In genomic region chr5:25604682-25605081, GRCh38 we compare ENCODE assay signal across 27 cellular contexts.
"Had no signal": no experiment of that assay in that cellular context is flagged by ENCODE, and none has a peak within 500 bp of the region (broad histone marks: within the 10 kb centered on the region; RNA-seq: fewer than 3 reads in every experiment).

No MANE protein-coding gene starts in this region.

- FAIRE-seq: urothelium cell line had no signal

- H3K27ac ChIP-seq: stomach, suprapubic skin, testis, thoracic aorta, thyroid gland, tibial artery, tibial nerve, transverse colon, upper lobe of left lung, upper lobe of right lung, uterus, vagina had no signal

- H3K9me3 ChIP-seq: suprapubic skin, testis, thoracic aorta, thyroid gland, tibial nerve, upper lobe of left lung, upper lobe of right lung, uterus, vagina had no signal

- H3K27me3 ChIP-seq: stomach, suprapubic skin, testis, thyroid gland, tibial artery, tibial nerve, transverse colon, upper lobe of left lung, upper lobe of right lung, uterus, vagina had no signal

- H3K4me3 ChIP-seq: stomach, suprapubic skin, testis, thoracic aorta, thyroid gland, tibial artery, tibial nerve, transverse colon, upper lobe of left lung, upper lobe of right lung, uterus, vagina had no signal

- DNase-seq: stimulated activated CD4-positive, alpha-beta T cell treated with anti-CD3 and anti-CD28 coated beads, Interleukin-2, amount 100 ng/mL, for 48 hours; stimulated activated CD4-positive, alpha-beta T cell treated with anti-CD3 and anti-CD28 coated beads, Interleukin-4, amount 100 ng/mL, for 1 hour; stimulated activated CD4-positive, alpha-beta T cell treated with anti-CD3 and anti-CD28 coated beads, Interleukin-4, amount 100 ng/mL, for 24 hours; stimulated activated CD4-positive, alpha-beta T cell treated with anti-CD3 and anti-CD28 coated beads, Interleukin-4, amount 100 ng/mL, for 4 hours; stimulated activated CD8-positive, alpha-beta memory T cell treated with anti-CD3 and anti-CD28 coated beads, Interleukin-4, amount 100 ng/mL, for 48 hours; stimulated activated naive B cell treated with anti-CD40 and anti-IgM and Interleukin-4, amounts not matched to agents 10 μg/mL and 1 μg/mL and 100 μg/mL, for 72 hours; stimulated activated naive CD4-positive, alpha-beta T cell; stimulated activated naive CD4-positive, alpha-beta T cell treated with Interleukin-2 at 50 U/mL for 16 hours; stimulated activated naive CD8-positive, alpha-beta T cell treated with anti-CD3 and anti-CD28 coated beads, Interleukin-15, amount 100 ng/mL, for 72 hours; stimulated activated naive CD8-positive, alpha-beta T cell treated with anti-CD3 and anti-CD28 coated beads, Interleukin-15, Interleukin-2, amounts not matched to agents 100 U/mL and 50 U/mL, for 24 hours; stomach; substantia nigra; testis; thyroid gland; tibial artery; transverse colon; trophoblast cell; upper lobe of left lung; upper lobe of right lung; uterus had no signal

- H3K4me1 ChIP-seq: stomach, suprapubic skin, testis, thyroid gland, tibial artery, tibial nerve, transverse colon, upper lobe of left lung, upper lobe of right lung, uterus, vagina had no signal

- H3K36me3 ChIP-seq: stomach, suprapubic skin, thoracic aorta, thyroid gland, tibial artery, tibial nerve, transverse colon, upper lobe of left lung, upper lobe of right lung, uterus, vagina had no signal

- ATAC-seq: stimulated activated effector memory CD8-positive, alpha-beta T cell treated with anti-CD3 and anti-CD28 coated beads, Interleukin-12 subunit alpha, Interleukin-12 subunit beta, amount 100 ng/mL, for 72 hours; stimulated activated memory B cell treated with anti-CD40 and anti-IgM and Interleukin-4, amounts not matched to agents 10 μg/mL and 1 μg/mL and 100 μg/mL, for 72 hours; stimulated activated naive B cell treated with anti-CD40 and anti-IgM and Interleukin-4, amounts not matched to agents 10 μg/mL and 1 μg/mL and 100 μg/mL, for 72 hours; stimulated activated naive CD8-positive, alpha-beta T cell treated with anti-CD3 and anti-CD28 coated beads, Interleukin-15, amount 100 ng/mL, for 72 hours; stimulated activated naive CD8-positive, alpha-beta T cell treated with anti-CD3 and anti-CD28 coated beads, Interleukin-15, Interleukin-2, amounts not matched to agents 100 U/mL and 50 U/mL, for 24 hours; upper lobe of right lung had no signal
